Comparison of ENCODE assay signal across 11 cellular contexts in genomic region chr19:41616785-41617621, GRCh38. TPM values are rescaled to one million over a fixed set of nuclear protein-coding genes. Genes with fewer than 3 reads are reported as not detected.
DNase-seq lines count a peak whose midpoint lies in the region; ATAC-seq lines count a peak whose summit lies in the region.
"Had no signal": no experiment of that assay in that cellular context is flagged by ENCODE, and none has a peak within 500 bp of the region (broad histone marks: within the 10 kb centered on the region; RNA-seq: fewer than 3 reads in every experiment).

No MANE protein-coding gene starts in this region.

- intact Hi-C loops in activated CD4-positive, alpha-beta T cell treated with anti-CD3 and anti-CD28 coated beads for 36 hours (cut with DNase I, micrococcal nuclease): no loop called here

- CTCF ChIA-PET in activated CD4-positive, alpha-beta T cell treated with anti-CD3 and anti-CD28 coated beads for 36 hours (lab: Charles Lee): interaction anchor here (0.9 kb wide), 1 partner anchor 19 kb away, joined by 5 read pairs; no protein-coding TSS in a partner anchor

- no peak overlapping the region for H3K4me3 Mint-ChIP-seq in activated CD4-positive, alpha-beta T cell treated with anti-CD3 and anti-CD28 coated beads for 36 hours

- no peaks in the 10 kb centered on the region for H3K36me3 Mint-ChIP-seq in activated CD4-positive, alpha-beta T cell treated with anti-CD3 and anti-CD28 coated beads for 36 hours (ENCODE audit: low read depth)

- H3K4me1 Mint-ChIP-seq in activated CD4-positive, alpha-beta T cell treated with anti-CD3 and anti-CD28 coated beads for 36 hours: no peaks in the 10 kb centered on the region

- H3K9me3 Mint-ChIP-seq in activated CD4-positive, alpha-beta T cell treated with anti-CD3 and anti-CD28 coated beads for 36 hours (ENCODE audit: low read depth): no peaks in the 10 kb centered on the region

- POLR2A ChIA-PET in activated CD4-positive, alpha-beta T cell treated with anti-CD3 and anti-CD28 coated beads for 36 hours (lab: Charles Lee): no interaction called here

- ATAC-seq in activated CD4-positive, alpha-beta T cell treated with anti-CD3 and anti-CD28 coated beads for 36 hours: no peak
- no peak for ATAC-seq in GM18858 (IDR thresholded peaks at IDR 0.05; ENCODE audit: unreplicated experiment)
- ATAC-seq in HG03520 (IDR thresholded peaks at IDR 0.05; ENCODE audit: unreplicated experiment): no peak

- DNase-seq in activated CD4-positive, alpha-beta T cell treated with anti-CD3 and anti-CD28 coated beads for 36 hours: peak; percentile 22
- no peak for DNase-seq in activated CD4-positive, alpha-beta T cell treated with anti-CD3 and anti-CD28 coated beads, Interleukin-2, amount 50 U/mL, for 1 hour
- DNase-seq in NOMO-1 treated with DMSO at 0.1 percent for 48 hours (lab: John Stamatoyannopoulos, UW; ENCODE audit: unreplicated experiment) (peak; percentile 47), dermis blood vessel endothelial cell (peak; percentile 64), renal cortical epithelial cell (ENCODE audit: low read depth) (peak; percentile 4), H4 (ENCODE audit: low spot score) (no peak)
- DNase-seq: posterior cingulate gyrus had no signal

- peaks cover 4% of the 10 kb centered on the region for H3K27me3 Mint-ChIP-seq in activated CD4-positive, alpha-beta T cell treated with anti-CD3 and anti-CD28 coated beads for 36 hours

- no peak overlapping the region for H3K27ac Mint-ChIP-seq in activated CD4-positive, alpha-beta T cell treated with anti-CD3 and anti-CD28 coated beads for 36 hours

RNA-seq across cellular contexts. Expression of gene CEACAM4, which starts 9.9 kb away (rescaled TPM):
- not detected for total RNA-seq in activated CD4-positive, alpha-beta T cell treated with anti-CD3 and anti-CD28 coated beads for 36 hours
- not detected in 2 replicates for total RNA-seq in dermis blood vessel endothelial cell
- total RNA-seq in renal cortical epithelial cell: not detected in 2 replicates
- not detected in 2 replicates for total RNA-seq in H4 (2014; rRNA removed; shearing (Covaris generic))
- total RNA-seq: activated CD8-positive, alpha-beta memory T cell treated with anti-CD3 and anti-CD28 coated beads for 36 hours; HT1080 had no signal

RNA-seq across cellular contexts. Expression of gene CEACAM21, which starts 41.0 kb away (rescaled TPM):
- 10 to 100 TPM; 22.1 to 27.6 TPM for total RNA-seq in activated CD4-positive, alpha-beta T cell treated with anti-CD3 and anti-CD28 coated beads for 36 hours
- total RNA-seq in dermis blood vessel endothelial cell (3.2 and 9.4 TPM in 2 replicates), renal cortical epithelial cell (not detected in 2 replicates)
- 0.14 TPM in 1 of 2 replicates, not detected in the other for total RNA-seq in H4 (2014; rRNA removed; shearing (Covaris generic))
- total RNA-seq: HT1080 had no signal

Comparison
In these comparisons a context has a peak if more than half of its experiments do, and no peak if none do; other contexts are left out.
1. DNase-seq: peak in activated CD4-positive, alpha-beta T cell treated with anti-CD3 and anti-CD28 coated beads for 36 hours (single experiment), NOMO-1 treated with DMSO at 0.1 percent for 48 hours (single experiment), dermis blood vessel endothelial cell (single experiment) and renal cortical epithelial cell (single experiment); none in activated CD4-positive, alpha-beta T cell treated with anti-CD3 and anti-CD28 coated beads, Interleukin-2, amount 50 U/mL, for 1 hour (single experiment) and H4 (single experiment).